9 cellular contexts compared by ENCODE assay signal in genomic region chr2:176140130-176140519, GRCh38. TPM values are rescaled to one million over a fixed set of nuclear protein-coding genes. Genes with fewer than 3 reads are reported as not detected.
DNase-seq lines count a peak whose midpoint lies in the region; ATAC-seq and TF ChIP-seq lines count a peak whose summit lies in the region.
"Had no signal": no experiment of that assay in that cellular context is flagged by ENCODE, and none has a peak within 500 bp of the region (broad histone marks: within the 10 kb centered on the region; RNA-seq: fewer than 3 reads in every experiment).

No MANE protein-coding gene starts in this region.

- TF ChIP-seq EP300 in esophagus muscularis mucosa (IDR thresholded peaks at IDR 0.05): no peak

- intact Hi-C loops in esophagus muscularis mucosa (cut with DNase I): loop anchor here (2.0 to 5.0 kb wide), 3 partner anchors 317 to 499 kb away; no protein-coding TSS in a partner anchor
- intact Hi-C loops in CD8-positive, alpha-beta T cell (cut with DNase I, micrococcal nuclease): loop anchor here (1.0 to 5.0 kb wide), 7 partner anchors 315 to 672 kb away; no protein-coding TSS in a partner anchor
- intact Hi-C loops in activated T-helper 2 cell treated with anti-CD3 and anti-CD28 coated beads, Interferon-gamma antibody, Interleukin-2, Interleukin-4, amounts not matched to agents 10 μg/mL and 5 μg/mL and 100 μg/mL, durations not matched to agents 14 hours and 24 hours and 36 hours (cut with micrococcal nuclease): loop anchor here (1.0 to 5.0 kb wide), 5 partner anchors 317 to 1007 kb away; no protein-coding TSS in a partner anchor

- peaks cover 80% of the 10 kb centered on the region for H3K27me3 Mint-ChIP-seq in CD8-positive, alpha-beta T cell (ENCODE audit: low read depth)
- H3K27me3 Mint-ChIP-seq in activated T-helper 2 cell treated with anti-CD3 and anti-CD28 coated beads, Interferon-gamma antibody, Interleukin-2, Interleukin-4, amounts not matched to agents 10 μg/mL and 5 μg/mL and 100 μg/mL, durations not matched to agents 14 hours and 24 hours and 36 hours (ENCODE audit: low read depth): peaks cover 81% of the 10 kb centered on the region

- H3K27ac Mint-ChIP-seq in CD8-positive, alpha-beta T cell: no peak overlapping the region
- no peak overlapping the region for H3K27ac Mint-ChIP-seq in activated T-helper 2 cell treated with anti-CD3 and anti-CD28 coated beads, Interferon-gamma antibody, Interleukin-2, Interleukin-4, amounts not matched to agents 10 μg/mL and 5 μg/mL and 100 μg/mL, durations not matched to agents 14 hours and 24 hours and 36 hours

- POLR2A ChIA-PET in CD8-positive, alpha-beta T cell (lab: Charles Lee): no interaction called here

- CTCF ChIA-PET in CD8-positive, alpha-beta T cell (lab: Charles Lee): interaction anchor here (0.6 to 6.2 kb wide), 16 partner anchors 8 to 1008 kb away, joined by 3 to 60 read pairs (median 5); partner anchors contain the start of gene HOXD9

- H3K4me1 Mint-ChIP-seq in CD8-positive, alpha-beta T cell (ENCODE audit: low read depth): peaks cover 36% of the 10 kb centered on the region
- H3K4me1 Mint-ChIP-seq in activated T-helper 2 cell treated with anti-CD3 and anti-CD28 coated beads, Interferon-gamma antibody, Interleukin-2, Interleukin-4, amounts not matched to agents 10 μg/mL and 5 μg/mL and 100 μg/mL, durations not matched to agents 14 hours and 24 hours and 36 hours (ENCODE audit: low read depth): peaks cover 10% of the 10 kb centered on the region

- peak overlapping the region in 3 of 4 donors; percentile 22 to 37 (median 35) for H3K27ac ChIP-seq in esophagus muscularis mucosa (replicated peaks in 1 of 4)
- H3K27ac ChIP-seq in rectal smooth muscle tissue (ENCODE audit: low read depth, low read length): no peak overlapping the region
- no peak overlapping the region for H3K27ac ChIP-seq in CD8-positive, alpha-beta T cell (ENCODE audit: low read depth, low read length)

- H3K36me3 ChIP-seq in esophagus muscularis mucosa (no peaks in the 10 kb centered on the region), rectal smooth muscle tissue (ENCODE audit: control insufficient read depth, insufficient read depth, low read length) (no peaks in the 10 kb centered on the region)
- no peaks in the 10 kb centered on the region for H3K36me3 ChIP-seq in CD8-positive, alpha-beta T cell (ENCODE audit: insufficient read depth, low read length)

- H3K4me3 ChIP-seq in esophagus muscularis mucosa (peak overlapping the region; percentile 49 to 65 (median 54)), rectal smooth muscle tissue (ENCODE audit: low read length) (peak overlapping the region; percentile 83)
- no peak overlapping the region for H3K4me3 ChIP-seq in CD8-positive, alpha-beta T cell (ENCODE audit: low read depth, low read length)

- H3K9me3 ChIP-seq in esophagus muscularis mucosa: no peaks in the 10 kb centered on the region
- H3K9me3 ChIP-seq in CD8-positive, alpha-beta T cell (ENCODE audit: low read length): no peaks in the 10 kb centered on the region

- ATAC-seq in CD8-positive, alpha-beta T cell: no peak

- no peak for TF ChIP-seq CTCF in esophagus muscularis mucosa (IDR thresholded peaks at IDR 0.05)
- no peak for TF ChIP-seq CTCF in CD8-positive, alpha-beta T cell (IDR thresholded peaks at IDR 0.05)

- H3K27me3 ChIP-seq in esophagus muscularis mucosa (peaks cover 14 to 91% (median 52%) of the 10 kb centered on the region in 4 donors), rectal smooth muscle tissue (ENCODE audit: control insufficient read depth, insufficient read depth, low read length) (peaks cover 4% of the 10 kb centered on the region)
- peaks cover 46% of the 10 kb centered on the region for H3K27me3 ChIP-seq in CD8-positive, alpha-beta T cell (ENCODE audit: insufficient read depth, low read length)

- H3K4me3 Mint-ChIP-seq in CD8-positive, alpha-beta T cell: no peak overlapping the region
- no peak overlapping the region for H3K4me3 Mint-ChIP-seq in activated T-helper 2 cell treated with anti-CD3 and anti-CD28 coated beads, Interferon-gamma antibody, Interleukin-2, Interleukin-4, amounts not matched to agents 10 μg/mL and 5 μg/mL and 100 μg/mL, durations not matched to agents 14 hours and 24 hours and 36 hours (ENCODE audit: low read depth)

- 20% methylated on average over 13 of the region's 13 CpGs for WGBS in esophagus muscularis mucosa

- peaks cover 5% of the 10 kb centered on the region for H3K9me3 Mint-ChIP-seq in CD8-positive, alpha-beta T cell
- no peaks in the 10 kb centered on the region for H3K9me3 Mint-ChIP-seq in activated T-helper 2 cell treated with anti-CD3 and anti-CD28 coated beads, Interferon-gamma antibody, Interleukin-2, Interleukin-4, amounts not matched to agents 10 μg/mL and 5 μg/mL and 100 μg/mL, durations not matched to agents 14 hours and 24 hours and 36 hours

- TF ChIP-seq POLR2A in esophagus muscularis mucosa (IDR thresholded peaks at IDR 0.05; ENCODE audit: low read depth): no peak

- peaks cover 22 to 41% (median 31%) of the 10 kb centered on the region in 4 donors for H3K4me1 ChIP-seq in esophagus muscularis mucosa
- H3K4me1 ChIP-seq in rectal smooth muscle tissue (ENCODE audit: control insufficient read depth, insufficient read depth, low read length): no peaks in the 10 kb centered on the region
- peaks cover 22% of the 10 kb centered on the region for H3K4me1 ChIP-seq in CD8-positive, alpha-beta T cell (ENCODE audit: insufficient read depth, low read length)

- H3K9ac ChIP-seq in rectal smooth muscle tissue (ENCODE audit: low read length): no peak overlapping the region

- DNase-seq in GM03348 (ENCODE audit: low spot score): peak; percentile 60
- peak; percentile 70 to 75 for DNase-seq in NCI-H1930 (lab: John Stamatoyannopoulos, UW)
- no peak for DNase-seq in esophagus muscularis mucosa (ENCODE audit: extremely low spot score)
- no peak for DNase-seq in NCI-H2227 (lab: John Stamatoyannopoulos, UW; ENCODE audit: unreplicated experiment)
- no peak for DNase-seq in HuH-7.5 (ENCODE audit: low spot score)
- no peak for DNase-seq in CD8-positive, alpha-beta T cell
- DNase-seq in activated T-helper 2 cell treated with anti-CD3 and anti-CD28 coated beads, Interferon-gamma antibody, Interleukin-2, Interleukin-4, amounts not matched to agents 10 μg/mL and 5 μg/mL and 100 μg/mL, durations not matched to agents 14 hours and 24 hours and 36 hours (ENCODE audit: low spot score): no peak
- DNase-seq: naive B cell had no signal

- no peaks in the 10 kb centered on the region for H3K36me3 Mint-ChIP-seq in CD8-positive, alpha-beta T cell
- no peaks in the 10 kb centered on the region for H3K36me3 Mint-ChIP-seq in activated T-helper 2 cell treated with anti-CD3 and anti-CD28 coated beads, Interferon-gamma antibody, Interleukin-2, Interleukin-4, amounts not matched to agents 10 μg/mL and 5 μg/mL and 100 μg/mL, durations not matched to agents 14 hours and 24 hours and 36 hours (ENCODE audit: low read depth)

RNA-seq across cellular contexts. Expression of gene HOXD8, which starts 10.6 kb away (rescaled TPM):
- total RNA-seq in esophagus muscularis mucosa: 1 to 10 TPM; 3.7 to 4.8 (median 4.3) TPM
- total RNA-seq in CD8-positive, alpha-beta T cell: not detected
- total RNA-seq in activated T-helper 2 cell treated with anti-CD3 and anti-CD28 coated beads, Interferon-gamma antibody, Interleukin-2, Interleukin-4, amounts not matched to agents 10 μg/mL and 5 μg/mL and 100 μg/mL, durations not matched to agents 14 hours and 24 hours and 36 hours: not detected in 2 replicates

RNA-seq across cellular contexts. Expression of gene HOXD4, which starts 11.2 kb away (rescaled TPM):
- total RNA-seq in esophagus muscularis mucosa: 1 to 10 TPM in 2 of 4 donors, under 1 TPM in 2; 0.66 to 2.9 (median 1.9) TPM
- not detected for total RNA-seq in CD8-positive, alpha-beta T cell
- total RNA-seq in activated T-helper 2 cell treated with anti-CD3 and anti-CD28 coated beads, Interferon-gamma antibody, Interleukin-2, Interleukin-4, amounts not matched to agents 10 μg/mL and 5 μg/mL and 100 μg/mL, durations not matched to agents 14 hours and 24 hours and 36 hours: not detected in 2 replicates

RNA-seq across cellular contexts. Expression of gene HOXD3, which starts 17.0 kb away (rescaled TPM):
- 1 to 10 TPM in 2 of 4 donors, under 1 TPM in 2; 0.86 to 2.1 (median 1.4) TPM for total RNA-seq in esophagus muscularis mucosa
- total RNA-seq in CD8-positive, alpha-beta T cell: not detected
- not detected in 2 replicates for total RNA-seq in activated T-helper 2 cell treated with anti-CD3 and anti-CD28 coated beads, Interferon-gamma antibody, Interleukin-2, Interleukin-4, amounts not matched to agents 10 μg/mL and 5 μg/mL and 100 μg/mL, durations not matched to agents 14 hours and 24 hours and 36 hours

RNA-seq across cellular contexts. Expression of gene HOXD9, which starts 17.6 kb away (rescaled TPM):
- total RNA-seq in esophagus muscularis mucosa: 1 to 10 TPM in 1 of 4 donors, under 1 TPM in 3; 0.83 to 2.2 (median 0.99) TPM
- total RNA-seq in CD8-positive, alpha-beta T cell: not detected
- total RNA-seq in activated T-helper 2 cell treated with anti-CD3 and anti-CD28 coated beads, Interferon-gamma antibody, Interleukin-2, Interleukin-4, amounts not matched to agents 10 μg/mL and 5 μg/mL and 100 μg/mL, durations not matched to agents 14 hours and 24 hours and 36 hours: not detected in 2 replicates

RNA-seq across cellular contexts. Expression of gene HOXD10, which starts 23.5 kb away (rescaled TPM):
- under 1 TPM in 2 of 4 donors, not detected in 2; 0.42 to 0.50 TPM for total RNA-seq in esophagus muscularis mucosa
- not detected for total RNA-seq in CD8-positive, alpha-beta T cell
- total RNA-seq in activated T-helper 2 cell treated with anti-CD3 and anti-CD28 coated beads, Interferon-gamma antibody, Interleukin-2, Interleukin-4, amounts not matched to agents 10 μg/mL and 5 μg/mL and 100 μg/mL, durations not matched to agents 14 hours and 24 hours and 36 hours: not detected in 2 replicates

Comparison
In these comparisons a context has a peak if more than half of its experiments do, and no peak if none do; other contexts are left out.
1. DNase-seq: peak in GM03348 (single experiment) and NCI-H1930 (2 of 2); none in esophagus muscularis mucosa (single experiment), NCI-H2227 (single experiment), HuH-7.5 (single experiment), CD8-positive, alpha-beta T cell (0 of 7) and activated T-helper 2 cell treated with anti-CD3 and anti-CD28 coated beads, Interferon-gamma antibody, Interleukin-2, Interleukin-4, amounts not matched to agents 10 μg/mL and 5 μg/mL and 100 μg/mL, durations not matched to agents 14 hours and 24 hours and 36 hours (single experiment).
2. H3K27ac ChIP-seq: peak in esophagus muscularis mucosa (3 of 4); none in rectal smooth muscle tissue (single experiment) and CD8-positive, alpha-beta T cell (single experiment).